ENCODE assay signal across 18 cellular contexts in genomic region chr11:296206-296975, GRCh38. TPM values are rescaled to one million over a fixed set of nuclear protein-coding genes. Genes with fewer than 3 reads are reported as not detected.
A peak's percentile ranks its signal among the peaks of the same experiment; 100 is the strongest.
DNase-seq lines count a peak whose midpoint lies in the region; ATAC-seq, FAIRE-seq and TF ChIP-seq lines count a peak whose summit lies in the region.
"Had no signal": no experiment of that assay in that cellular context is flagged by ENCODE, and none has a peak within 500 bp of the region (broad histone marks: within the 10 kb centered on the region; RNA-seq: fewer than 3 reads in every experiment).

No MANE protein-coding gene starts in this region.

- no peaks in the 10 kb centered on the region for H3K27me3 Mint-ChIP-seq in H9 (ENCODE audit: low read depth)

- no peak overlapping the region for H2BK20ac ChIP-seq in H9 (ENCODE audit: low read depth, low read length, poor library complexity, severe bottlenecking)

- no peak overlapping the region for H4K5ac ChIP-seq in H9 (ENCODE audit: insufficient read length, low read depth, low read length)

- H3K9ac ChIP-seq in H9 (ENCODE audit: extremely low read depth, insufficient read length, low read length) (no peak overlapping the region), GM12878 (ENCODE audit: control insufficient read depth, insufficient read depth, low read length) (no peak overlapping the region)

- no peak overlapping the region for H2BK120ac ChIP-seq in H9 (ENCODE audit: low read depth, low read length, poor library complexity, severe bottlenecking)

- CTCF ChIA-PET in GM12878 (lab: Yijun Ruan, JAX) = no interaction called here

- H2BK12ac ChIP-seq in H9 (ENCODE audit: insufficient read length, low read depth, low read length) = no peak overlapping the region

- H3K27ac ChIP-seq in H9 (ENCODE audit: insufficient read length, low read depth, low read length) = no peak overlapping the region
- no peak overlapping the region for H3K27ac ChIP-seq in GM12878 (ENCODE audit: control insufficient read depth, insufficient read depth)
- no peak overlapping the region for H3K27ac ChIP-seq in caudate nucleus (ENCODE audit: low read depth, low read length)
- no peak overlapping the region for H3K27ac ChIP-seq in substantia nigra (ENCODE audit: low read depth, low read length, poor library complexity, severe bottlenecking)
- H3K27ac ChIP-seq: epithelial cell of prostate had no signal

- H2AK5ac ChIP-seq in H9 (ENCODE audit: insufficient read length, low read length) = no peak overlapping the region

- no peak for TF ChIP-seq EP300 in GM12878 (IDR thresholded peaks at IDR 0.05; ENCODE audit: borderline replicate concordance in 1 of 2, control insufficient read depth in 1 of 2, low read depth in 2 of 2, low read length in 2 of 2)

- peak overlapping the region in 1 of 3 experiments; percentile 72; a peak in 1 of 7 replicates for H3K27ac Mint-ChIP-seq in H9

- no peak for TF ChIP-seq RAD21 in GM12878 (IDR thresholded peaks at IDR 0.05; ENCODE audit: insufficient read depth, low read depth, low read length)

- no peak for ATAC-seq in GM12878
- no peak for ATAC-seq in mucosa of descending colon
- ATAC-seq: PC-3 had no signal

- H3K36me3 ChIP-seq in GM12878 (ENCODE audit: control insufficient read depth in 2 of 2, insufficient read depth in 2 of 2, low read length in 1 of 2) (no peaks in the 10 kb centered on the region), mucosa of descending colon (ENCODE audit: low read depth) (no peaks in the 10 kb centered on the region)

- no CpG with 5 or more reads among the region's 34 CpGs for WGBS in H9 (ENCODE audit: extremely low coverage, insufficient read length, low lambda C conversion rate)
- WGBS in GM12878 (ENCODE audit: insufficient coverage, insufficient replicate concordance, low lambda C conversion rate, missing lambda C conversion rate) = 71% methylated on average over 33 of the region's 34 CpGs

- H3K27me3 ChIP-seq in H9 (ENCODE audit: insufficient read depth, low read length) = no peaks in the 10 kb centered on the region
- H3K27me3 ChIP-seq in GM12878 (replicated peaks in 1 of 2; ENCODE audit: control insufficient read depth in 2 of 2, insufficient read depth in 2 of 2, low read length in 1 of 2) = no peaks in the 10 kb centered on the region; a peak in 1 of 4 replicates

- no peak overlapping the region for H3K4ac ChIP-seq in H9 (ENCODE audit: low read depth, low read length)

- POLR2A ChIA-PET in GM12878 (lab: Charles Lee) = no interaction called here

- no peak overlapping the region for H2BK15ac ChIP-seq in H9 (ENCODE audit: low read depth, low read length)

- H3K23me2 ChIP-seq in H9 (ENCODE audit: insufficient read length, low read depth, low read length, poor library complexity, severe bottlenecking) = no peaks in the 10 kb centered on the region

- H3K36me3 Mint-ChIP-seq in H9 (ENCODE audit: insufficient read depth in 1 of 3, low read depth in 3 of 3) = peaks cover 13 to 32% (median 18%) of the 10 kb centered on the region in 3 experiments
- H3K36me3 Mint-ChIP-seq: CD4-positive, CD25-positive, alpha-beta regulatory T cell; IgD-negative memory B cell had no signal

- in situ Hi-C loops in GM12878 (cut with MboI) = no loop called here

- no peak overlapping the region for H3K4me3 ChIP-seq in GM12878
- no peak overlapping the region for H3K4me3 ChIP-seq in mucosa of descending colon

- no peak overlapping the region for H2AFZ ChIP-seq in H9 (ENCODE audit: low read length)
- no peak overlapping the region for H2AFZ ChIP-seq in GM12878 (ENCODE audit: control insufficient read depth, low read depth, low read length)

- peaks cover 4% of the 10 kb centered on the region; the same call in 1 of the 2 replicates for H3K4me1 ChIP-seq in H9 (ENCODE audit: insufficient read depth, low read length)
- H3K4me1 ChIP-seq in GM12878 (ENCODE audit: control insufficient read depth, insufficient read depth, low read length) = no peaks in the 10 kb centered on the region
- H3K4me1 ChIP-seq in mucosa of descending colon (ENCODE audit: low read depth) = peaks cover 15% of the 10 kb centered on the region

- no peak overlapping the region for H3K56ac ChIP-seq in H9 (ENCODE audit: insufficient read length, low read depth, low read length)

- H3K79me1 ChIP-seq in H9 (ENCODE audit: insufficient read depth, low read depth, low read length, poor library complexity, severe bottlenecking) = no peaks in the 10 kb centered on the region

- no peak overlapping the region for H4K8ac ChIP-seq in H9 (replicated peaks; ENCODE audit: insufficient read length, low read depth, low read length)

- H3K4me2 ChIP-seq in H9 (ENCODE audit: insufficient read depth, insufficient read length, low read length) (no peak overlapping the region), GM12878 (ENCODE audit: control insufficient read depth, insufficient read depth) (no peak overlapping the region)

- intact Hi-C loops in GM12878 (cut with micrococcal nuclease; ENCODE audit: unreplicated experiment) (no loop called here), mucosa of descending colon (cut with DNase I, micrococcal nuclease) (no loop called here)

- no peak overlapping the region for H3K18ac ChIP-seq in H9 (ENCODE audit: insufficient read length, low read depth, low read length)

- no peaks in the 10 kb centered on the region for H4K20me1 ChIP-seq in H9 (ENCODE audit: control insufficient read depth, insufficient read depth, insufficient read length)
- no peaks in the 10 kb centered on the region for H4K20me1 ChIP-seq in GM12878 (ENCODE audit: control insufficient read depth, insufficient read depth)

- no TSS peak for BruUV-seq in GM12878 (replicated peaks; lab: Mats Ljungman, UMichigan)

- peak overlapping the region; percentile 2; the same call in 1 of the 2 replicates for H3K14ac ChIP-seq in H9 (ENCODE audit: insufficient read depth, low read length)

- H3K4me1 Mint-ChIP-seq in H9 = peaks cover 23 to 31% of the 10 kb centered on the region in 2 experiments

- H2BK5ac ChIP-seq in H9 (ENCODE audit: insufficient read length, low read length) = no peak overlapping the region

- peak; percentile 10 for TF ChIP-seq POLR2A in GM12878 (IDR thresholded peaks at IDR 0.05; ENCODE audit: low read depth, low read length)

- SMC1A ChIA-PET in GM12878 (lab: Charles Lee; ENCODE audit: uncharacterized antibody, unreplicated experiment) = interaction anchor here (1.5 kb wide), 1 partner anchor 30 kb away, joined by 3 read pairs; no protein-coding TSS in a partner anchor

- H3K79me2 ChIP-seq in H9 (ENCODE audit: insufficient read depth, low read length) (no peaks in the 10 kb centered on the region), GM12878 (ENCODE audit: control insufficient read depth, insufficient read depth, low read length) (no peaks in the 10 kb centered on the region)

- no peak overlapping the region for H3K4me3 Mint-ChIP-seq in H9
- H3K4me3 Mint-ChIP-seq: CD4-positive, CD25-positive, alpha-beta regulatory T cell; IgD-negative memory B cell had no signal

- no peak overlapping the region for H3K23ac ChIP-seq in H9 (ENCODE audit: insufficient read length, low read depth, low read length)

- no peaks in the 10 kb centered on the region for H3K9me3 Mint-ChIP-seq in H9
- H3K9me3 Mint-ChIP-seq: CD4-positive, CD25-positive, alpha-beta regulatory T cell; IgD-negative memory B cell had no signal

- RAD21 ChIA-PET in GM12878 (lab: Charles Lee; ENCODE audit: unreplicated experiment) = no interaction called here

- no peak overlapping the region for H4K91ac ChIP-seq in H9 (ENCODE audit: insufficient read length, low read depth, low read length)

- no peak for DNase-seq in H9
- no peak for DNase-seq in GM12878 (ENCODE audit: low read depth, low spot score)
- DNase-seq in mucosa of descending colon = peak in 2 of 3 donors; percentile 27 to 54
- DNase-seq in caudate nucleus (lab: John Stamatoyannopoulos, UW) = no peak
- no peak for DNase-seq in substantia nigra (lab: John Stamatoyannopoulos, UW)
- no peak for DNase-seq in HPDE6-E6E7 (ENCODE audit: extremely low spot score)
- DNase-seq: activated naive CD4-positive, alpha-beta T cell treated with Interleukin-2 at 50 U/mL for 16 hours; CD4-positive, CD25-positive, alpha-beta regulatory T cell; head of caudate nucleus; PC-3; small intestine had no signal

- H3K9me3 ChIP-seq in H9 (ENCODE audit: control insufficient read depth, low read depth, low read length) = no peaks in the 10 kb centered on the region
- no peaks in the 10 kb centered on the region for H3K9me3 ChIP-seq in GM12878 (replicated peaks; ENCODE audit: control insufficient read depth, insufficient read depth, low read length)
- H3K9me3 ChIP-seq in mucosa of descending colon = no peaks in the 10 kb centered on the region

- FAIRE-seq in GM12878 (lab: Jason Lieb, UNC) = no peak
- FAIRE-seq: small intestine had no signal

- TF ChIP-seq CTCF in H9 (conservative IDR thresholded peaks at IDR 0.05) (no peak), GM12878 (IDR thresholded peaks at IDR 0.05 in 2 of 3, conservative IDR thresholded peaks at IDR 0.05 in 1 of 3; ENCODE audit: control insufficient read depth in 2 of 3, extremely low read depth in 1 of 3, insufficient read depth in 1 of 3, low read depth in 3 of 3, low read length in 3 of 3) (no peak), mucosa of descending colon (IDR thresholded peaks at IDR 0.05) (no peak)

- no peak overlapping the region for H3T11ph ChIP-seq in H9 (ENCODE audit: low read length)

RNA-seq across cellular contexts. Expression of gene IFITM5, which starts 2.9 kb away (rescaled TPM):
- total RNA-seq in H9 (2021) (not detected in 2 replicates), GM12878 (2014; rRNA removed) (not detected in 2 replicates), GM12878 (2014; rRNA removed; fragmentation: Illumina TruSeq; extraction: Trizol) (not detected in 2 replicates), GM12878 (2021) (not detected in 2 replicates), mucosa of descending colon (not detected)
- total RNA-seq in GM12878 (2013; cell fraction: nucleolus; rRNA removed) = not detected in 2 replicates
- polyA plus RNA-seq in GM12878 (2011; ENCODE audit: low read depth) = not detected
- polyA plus RNA-seq in GM12878 (2011; rRNA removed) (not detected in 2 replicates), GM12878 (2014; fragmentation: Illumina TruSeq; extraction: Trizol) (not detected in 2 replicates), GM12878 (2014; fragmentation: Nextera tagmentation; extraction: Ambion mirVana) (not detected), GM12878 (2014; rRNA removed) (not detected in 2 replicates), GM12878 (2016; fragmentation: Nextera tagmentation; extraction: Ambion mirVana) (not detected)
- not detected in 2 replicates for polyA plus RNA-seq in GM12878 (2011; cell fraction: cytosol; rRNA removed)
- not detected in 2 replicates for polyA plus RNA-seq in GM12878 (2011; cell fraction: nucleus; rRNA removed)
- polyA plus RNA-seq in GM12878 (2012) = not detected in 2 replicates
- polyA minus RNA-seq in GM12878 (2011; rRNA and poly(A)+ RNA removed) = not detected in 2 replicates
- polyA minus RNA-seq in GM12878 (2011; cell fraction: cytosol; rRNA and poly(A)+ RNA removed) = not detected in 2 replicates
- polyA minus RNA-seq in GM12878 (2011; cell fraction: nucleus; rRNA and poly(A)+ RNA removed) = not detected in 2 replicates
- total RNA-seq: CD4-positive, CD25-positive, alpha-beta regulatory T cell; G401; left lobe of liver; NCI-H460; PC-3; temporal lobe had no signal
- polyA plus RNA-seq: CD4-positive, CD25-positive, alpha-beta regulatory T cell; IgD-negative memory B cell; neural cell; small intestine had no signal

RNA-seq across cellular contexts. Expression of gene PGGHG, which starts 7.5 kb away (rescaled TPM):
- total RNA-seq in H9 (2021) = 57.9 and 58.3 TPM in 2 replicates
- 80.7 and 93.8 TPM in 2 replicates for total RNA-seq in GM12878 (2013; cell fraction: nucleolus; rRNA removed)
- 3.5 and 3.9 TPM in 2 replicates for total RNA-seq in GM12878 (2014; rRNA removed)
- 1.3 and 1.9 TPM in 2 replicates for total RNA-seq in GM12878 (2014; rRNA removed; fragmentation: Illumina TruSeq; extraction: Trizol)
- 7.3 and 8.2 TPM in 2 replicates for total RNA-seq in GM12878 (2021)
- 13.0 TPM for polyA plus RNA-seq in GM12878 (2011; ENCODE audit: low read depth)
- polyA plus RNA-seq in GM12878 (2011; rRNA removed) = 1.7 and 2.9 TPM in 2 replicates
- 2.1 and 4.4 TPM in 2 replicates for polyA plus RNA-seq in GM12878 (2011; cell fraction: cytosol; rRNA removed)
- polyA plus RNA-seq in GM12878 (2011; cell fraction: nucleus; rRNA removed) = 82.4 and 97.9 TPM in 2 replicates
- polyA plus RNA-seq in GM12878 (2012) = 34.6 and 36.7 TPM in 2 replicates
- polyA plus RNA-seq in GM12878 (2014; fragmentation: Illumina TruSeq; extraction: Trizol) = 0.17 and 1.5 TPM in 2 replicates
- polyA plus RNA-seq in GM12878 (2014; fragmentation: Nextera tagmentation; extraction: Ambion mirVana) = under 1 TPM; 0.10 to 0.27 TPM
- 7.9 and 8.3 TPM in 2 replicates for polyA plus RNA-seq in GM12878 (2014; rRNA removed)
- polyA plus RNA-seq in GM12878 (2016; fragmentation: Nextera tagmentation; extraction: Ambion mirVana) = 1 to 10 TPM; 1.0 to 1.7 TPM
- polyA minus RNA-seq in GM12878 (2011; rRNA and poly(A)+ RNA removed) = 0.80 and 2.4 TPM in 2 replicates
- 0.80 and 1.1 TPM in 2 replicates for polyA minus RNA-seq in GM12878 (2011; cell fraction: cytosol; rRNA and poly(A)+ RNA removed)
- 7.3 and 13.1 TPM in 2 replicates for polyA minus RNA-seq in GM12878 (2011; cell fraction: nucleus; rRNA and poly(A)+ RNA removed)
- total RNA-seq in mucosa of descending colon = 10 to 100 TPM; 21.2 to 37.1 (median 29.7) TPM

RNA-seq across cellular contexts. Expression of gene IFITM2, which starts 11.2 kb away (rescaled TPM):
- total RNA-seq in H9 (2021) (421 and 425 TPM in 2 replicates), GM12878 (2014; rRNA removed) (267 and 271 TPM in 2 replicates), GM12878 (2014; rRNA removed; fragmentation: Illumina TruSeq; extraction: Trizol) (295 and 327 TPM in 2 replicates), GM12878 (2021) (676 and 768 TPM in 2 replicates), mucosa of descending colon (100 to 1,000 TPM in 2 of 3 donors, 10 to 100 TPM in 1; 57.2 to 254 (median 111) TPM)
- 32.0 and 32.3 TPM in 2 replicates for total RNA-seq in GM12878 (2013; cell fraction: nucleolus; rRNA removed)
- polyA plus RNA-seq in GM12878 (2011; ENCODE audit: low read depth) = 582 TPM
- polyA plus RNA-seq in GM12878 (2011; rRNA removed) (116 and 205 TPM in 2 replicates), GM12878 (2014; fragmentation: Illumina TruSeq; extraction: Trizol) (422 and 741 TPM in 2 replicates), GM12878 (2014; fragmentation: Nextera tagmentation; extraction: Ambion mirVana) (1,000 to 10,000 TPM; 2,669 to 3,672 TPM), GM12878 (2014; rRNA removed) (611 and 755 TPM in 2 replicates), GM12878 (2016; fragmentation: Nextera tagmentation; extraction: Ambion mirVana) (100 to 1,000 TPM; 707 to 829 TPM)
- polyA plus RNA-seq in GM12878 (2011; cell fraction: cytosol; rRNA removed) = 159 and 247 TPM in 2 replicates
- 40.7 and 48.7 TPM in 2 replicates for polyA plus RNA-seq in GM12878 (2011; cell fraction: nucleus; rRNA removed)
- 605 and 961 TPM in 2 replicates for polyA plus RNA-seq in GM12878 (2012)
- polyA minus RNA-seq in GM12878 (2011; rRNA and poly(A)+ RNA removed) = 67.7 and 77.6 TPM in 2 replicates
- polyA minus RNA-seq in GM12878 (2011; cell fraction: cytosol; rRNA and poly(A)+ RNA removed) = 83.9 and 93.5 TPM in 2 replicates
- polyA minus RNA-seq in GM12878 (2011; cell fraction: nucleus; rRNA and poly(A)+ RNA removed) = 31.3 and 51.8 TPM in 2 replicates
- polyA plus RNA-seq: neural cell had no signal

RNA-seq across cellular contexts. Expression of gene IFITM1, which starts 17.4 kb away (rescaled TPM):
- total RNA-seq in H9 (2021) (498 and 500 TPM in 2 replicates), GM12878 (2014; rRNA removed) (543 and 574 TPM in 2 replicates), GM12878 (2014; rRNA removed; fragmentation: Illumina TruSeq; extraction: Trizol) (485 and 549 TPM in 2 replicates), GM12878 (2021) (396 and 453 TPM in 2 replicates), mucosa of descending colon (100 to 1,000 TPM in 1 of 3 donors, 10 to 100 TPM in 2; 80.2 to 182 (median 87.3) TPM)
- total RNA-seq in GM12878 (2013; cell fraction: nucleolus; rRNA removed) = 166 and 177 TPM in 2 replicates
- polyA plus RNA-seq in GM12878 (2011; ENCODE audit: low read depth) = 839 TPM
- polyA plus RNA-seq in GM12878 (2011; rRNA removed) (240 and 671 TPM in 2 replicates), GM12878 (2014; fragmentation: Illumina TruSeq; extraction: Trizol) (491 and 1,007 TPM in 2 replicates), GM12878 (2014; fragmentation: Nextera tagmentation; extraction: Ambion mirVana) (1,000 to 10,000 TPM; 1,771 to 2,788 TPM), GM12878 (2014; rRNA removed) (864 and 887 TPM in 2 replicates), GM12878 (2016; fragmentation: Nextera tagmentation; extraction: Ambion mirVana) (100 to 1,000 TPM; 456 to 479 TPM)
- polyA plus RNA-seq in GM12878 (2011; cell fraction: cytosol; rRNA removed) = 1,141 and 1,225 TPM in 2 replicates
- polyA plus RNA-seq in GM12878 (2011; cell fraction: nucleus; rRNA removed) = 403 and 488 TPM in 2 replicates
- polyA plus RNA-seq in GM12878 (2012) = 758 and 904 TPM in 2 replicates
- 804 and 1,098 TPM in 2 replicates for polyA minus RNA-seq in GM12878 (2011; rRNA and poly(A)+ RNA removed)
- 178 and 190 TPM in 2 replicates for polyA minus RNA-seq in GM12878 (2011; cell fraction: cytosol; rRNA and poly(A)+ RNA removed)
- 183 and 217 TPM in 2 replicates for polyA minus RNA-seq in GM12878 (2011; cell fraction: nucleus; rRNA and poly(A)+ RNA removed)

RNA-seq across cellular contexts. Expression of gene NLRP6, which starts 18.2 kb away (rescaled TPM):
- total RNA-seq in H9 (2021) (not detected in 2 replicates), GM12878 (2014; rRNA removed) (0.11 TPM in 1 of 2 replicates, not detected in the other), GM12878 (2014; rRNA removed; fragmentation: Illumina TruSeq; extraction: Trizol) (not detected in 2 replicates), GM12878 (2021) (0.11 TPM in 1 of 2 replicates, not detected in the other), mucosa of descending colon (1 to 10 TPM in 1 of 3 donors, under 1 TPM in 2; 0.66 to 2.6 (median 0.72) TPM)
- total RNA-seq in GM12878 (2013; cell fraction: nucleolus; rRNA removed) = 1.3 and 2.2 TPM in 2 replicates
- not detected for polyA plus RNA-seq in GM12878 (2011; ENCODE audit: low read depth)
- polyA plus RNA-seq in GM12878 (2011; rRNA removed) (0.03 TPM in 1 of 2 replicates, not detected in the other), GM12878 (2014; fragmentation: Illumina TruSeq; extraction: Trizol) (not detected in 2 replicates), GM12878 (2014; fragmentation: Nextera tagmentation; extraction: Ambion mirVana) (not detected), GM12878 (2014; rRNA removed) (not detected in 2 replicates), GM12878 (2016; fragmentation: Nextera tagmentation; extraction: Ambion mirVana) (not detected)
- 0.09 and 0.13 TPM in 2 replicates for polyA plus RNA-seq in GM12878 (2011; cell fraction: cytosol; rRNA removed)
- 0.28 and 0.45 TPM in 2 replicates for polyA plus RNA-seq in GM12878 (2011; cell fraction: nucleus; rRNA removed)
- 0.07 and 0.10 TPM in 2 replicates for polyA plus RNA-seq in GM12878 (2012)
- polyA minus RNA-seq in GM12878 (2011; rRNA and poly(A)+ RNA removed) = 0.10 TPM in 1 of 2 replicates, not detected in the other
- not detected in 2 replicates for polyA minus RNA-seq in GM12878 (2011; cell fraction: cytosol; rRNA and poly(A)+ RNA removed)
- polyA minus RNA-seq in GM12878 (2011; cell fraction: nucleus; rRNA and poly(A)+ RNA removed) = 0.24 and 0.57 TPM in 2 replicates
- total RNA-seq: G401, NCI-H460, PC-3, temporal lobe had no signal
- polyA plus RNA-seq: neural cell had no signal

Comparison
In these comparisons a context has a peak if more than half of its experiments do, and no peak if none do; other contexts are left out.
1. DNase-seq: peak in mucosa of descending colon (2 of 3); none in H9 (single experiment), GM12878 (single experiment), caudate nucleus (0 of 61), substantia nigra (0 of 49) and HPDE6-E6E7 (single experiment).